ENCODE assay signal across 1 cellular context in genomic region chr1:18951818-18952391, GRCh38.
TF ChIP-seq lines count a peak whose summit lies in the region.

No MANE protein-coding gene starts in this region.

TF ChIP-seq in GM12878, 131 proteins besides CTCF, POLR2A, EP300 and RAD21 (continued from another document and continues in another):
- TF ChIP-seq BCL3 (IDR thresholded peaks at IDR 0.05; ENCODE audit: borderline replicate concordance, insufficient read depth, low read depth, low read length, poor library complexity, severe bottlenecking) (peak; percentile 71), ZZZ3 (IDR thresholded peaks at IDR 0.05; ENCODE audit: control insufficient read depth, insufficient read length, low read depth) (no peak), TAF1 (IDR thresholded peaks at IDR 0.05; ENCODE audit: borderline replicate concordance, low read depth, low read length) (peak; percentile 20), PKNOX1 (IDR thresholded peaks at IDR 0.05) (no peak), E2F4 (IDR thresholded peaks at IDR 0.05; ENCODE audit: low read depth, low read length) (no peak), PBX3 (IDR thresholded peaks at IDR 0.05; ENCODE audit: insufficient replicate concordance, low read depth, low read length) (peak; percentile 60), NBN (IDR thresholded peaks at IDR 0.05) (peak; percentile 81; the same call in 1 of the 2 replicates), IRF5 (IDR thresholded peaks at IDR 0.05; ENCODE audit: borderline replicate concordance) (no peak), IKZF2 (IDR thresholded peaks at IDR 0.05) (peak; percentile 92), CHD4 (IDR thresholded peaks at IDR 0.05) (no peak), KDM1A (IDR thresholded peaks at IDR 0.05; ENCODE audit: borderline replicate concordance) (no peak), ZNF217 (IDR thresholded peaks at IDR 0.05) (peak; percentile 84), WRNIP1 (IDR thresholded peaks at IDR 0.05; ENCODE audit: borderline replicate concordance, low read depth, low read length) (no peak; the same call in 1 of the 2 replicates), E2F8 (IDR thresholded peaks at IDR 0.05; ENCODE audit: low read depth, partially characterized antibody) (no peak), SMARCA5 (IDR thresholded peaks at IDR 0.05) (peak; percentile 99), MTA2 (IDR thresholded peaks at IDR 0.05; ENCODE audit: low read depth) (peak; percentile 86), CEBPZ (IDR thresholded peaks at IDR 0.05; ENCODE audit: low read depth, low read length) (no peak), ZNF687 (IDR thresholded peaks at IDR 0.05) (peak; percentile 36; the same call in 1 of the 2 replicates), BHLHE40 (IDR thresholded peaks at IDR 0.05; ENCODE audit: borderline replicate concordance in 1 of 2, low read depth in 2 of 2, low read length in 1 of 2) (peak; percentile 44 to 71; a peak in 3 of 4 replicates), ZNF384 (IDR thresholded peaks at IDR 0.05; ENCODE audit: borderline replicate concordance, low read depth, low read length) (no peak), BCLAF1 (IDR thresholded peaks at IDR 0.05) (no peak), E4F1 (IDR thresholded peaks at IDR 0.05; ENCODE audit: borderline replicate concordance, partially characterized antibody) (no peak), ZNF274 (IDR thresholded peaks at IDR 0.05; ENCODE audit: insufficient read depth, insufficient read length) (no peak), ATF7 (IDR thresholded peaks at IDR 0.05; ENCODE audit: low read depth) (peak; percentile 80), HDAC2 (IDR thresholded peaks at IDR 0.05) (no peak), SP1 (IDR thresholded peaks at IDR 0.05; ENCODE audit: low read depth, low read length) (peak; percentile 25), MXI1 (IDR thresholded peaks at IDR 0.05; ENCODE audit: low read depth, low read length) (peak; percentile 67)
